ENCODE assay signal across 17 cellular contexts in the genomic region with DNA sequence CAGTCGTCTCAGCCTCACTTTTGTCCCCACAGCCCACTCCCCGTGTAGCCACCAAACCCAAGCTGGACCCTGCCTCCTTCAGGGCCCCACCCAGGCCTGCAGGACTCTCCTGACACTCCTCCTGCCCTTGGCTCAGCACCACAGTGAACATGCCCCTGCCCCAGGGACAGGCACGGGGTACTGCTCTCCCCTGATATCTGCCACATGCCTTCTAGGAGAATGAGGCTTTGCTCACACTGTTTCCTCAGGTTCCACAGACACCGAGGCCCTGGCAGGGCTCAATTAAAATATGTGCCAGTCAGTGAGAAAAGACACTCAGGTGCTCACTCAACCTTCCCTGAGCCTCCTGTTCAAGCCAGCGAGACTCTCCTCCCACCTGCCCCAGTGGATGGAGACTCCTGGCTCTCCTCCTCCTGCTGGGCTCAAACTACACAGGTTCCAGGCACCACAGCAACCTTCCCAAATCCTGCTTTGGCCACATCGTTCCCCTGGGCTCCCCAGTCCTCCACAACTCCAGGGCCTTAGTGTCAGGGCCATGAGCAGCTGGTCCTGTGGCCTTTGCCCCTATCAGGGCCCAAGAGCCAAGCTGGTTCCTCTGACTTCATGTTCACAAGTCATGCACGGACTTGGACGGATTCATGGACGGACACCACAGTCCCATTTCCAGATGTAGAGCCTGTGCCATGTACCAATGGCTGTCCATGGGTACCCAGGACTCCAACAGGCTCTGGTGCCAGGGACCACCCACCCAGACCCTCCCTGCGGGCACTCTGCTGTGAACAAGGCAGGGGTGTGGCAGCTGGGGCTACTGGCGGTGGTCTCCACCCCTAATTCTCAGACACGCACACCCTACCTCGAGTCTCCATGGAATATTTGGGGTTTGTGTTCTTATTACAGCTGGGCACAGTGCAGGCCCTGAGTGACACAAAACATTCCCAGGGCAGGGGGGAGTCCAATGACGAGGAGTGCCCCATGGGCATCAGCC. TPM values are rescaled to one million over a fixed set of nuclear protein-coding genes. Genes with fewer than 3 reads are reported as not detected.
A peak's percentile ranks its signal among the peaks of the same experiment; 100 is the strongest.
DNase-seq lines count a peak whose midpoint lies in the region; FAIRE-seq and TF ChIP-seq lines count a peak whose summit lies in the region.
"Had no signal": no experiment of that assay in that cellular context is flagged by ENCODE, and none has a peak within 500 bp of the region (broad histone marks: within the 10 kb centered on the region; RNA-seq: fewer than 3 reads in every experiment).

No MANE protein-coding gene starts in this region.

- no peak for TF ChIP-seq CTCF in dorsolateral prefrontal cortex (IDR thresholded peaks at IDR 0.05 in 54 of 56, conservative IDR thresholded peaks at IDR 0.05 in 2 of 56; ENCODE audit: low read depth in 1 of 56, partially characterized antibody in 56 of 56)

- no peaks in the 10 kb centered on the region for H3K27me3 ChIP-seq in dorsolateral prefrontal cortex
- H3K27me3 ChIP-seq: adrenal gland, gastroesophageal sphincter, MG63, neutrophil, right lobe of liver had no signal

- H3K27ac ChIP-seq in dorsolateral prefrontal cortex, result peak overlapping the region in 37 of 59 donors; percentile 2 to 83 (median 50)
- H3K27ac ChIP-seq: adrenal gland, gastroesophageal sphincter, right lobe of liver had no signal

- H3K4me3 ChIP-seq in dorsolateral prefrontal cortex, result no peak overlapping the region
- H3K4me3 ChIP-seq: adrenal gland, gastroesophageal sphincter, MG63, right lobe of liver had no signal

- DNase-seq in activated CD8-positive, alpha-beta memory T cell treated with anti-CD3 and anti-CD28 coated beads for 24 hours, result peak; percentile 47
- DNase-seq in activated CD8-positive, alpha-beta memory T cell treated with anti-CD3 and anti-CD28 coated beads, Interleukin-2, amount 50 U/mL, for 4 hours, result no peak
- DNase-seq in HTR-8/SVneo (ENCODE audit: insufficient read length, low spot score) (no peak), dorsolateral prefrontal cortex (peak in 1 of 10 donors; percentile 7), T-helper 1 cell (no peak), kidney tubule cell (ENCODE audit: low spot score) (no peak), GM12891 (ENCODE audit: insufficient read length, low spot score) (no peak)
- DNase-seq in stimulated activated CD8-positive, alpha-beta memory T cell treated with anti-CD3 and anti-CD28 coated beads, Interleukin-4, amount 100 ng/mL, for 48 hours, result peak; percentile 16
- DNase-seq: activated T-cell treated with anti-CD3 and anti-CD28 coated beads for 4 hours; MG63; NCI-H187 treated with DMSO at 0.1 percent for 48 hours; stimulated activated CD4-positive, alpha-beta T cell treated with anti-CD3 and anti-CD28 coated beads, Interleukin-1b, Interleukin-23, amount 100 ng/mL, for 48 hours had no signal

- FAIRE-seq in HTR-8/SVneo (lab: Jason Lieb, UNC), result peak; percentile 42
- FAIRE-seq in GM12891 (lab: Jason Lieb, UNC), result no peak
- FAIRE-seq: urothelium cell line had no signal

- TF ChIP-seq POLR2A in GM12891 (IDR thresholded peaks at IDR 0.05; ENCODE audit: low read depth, low read length), result no peak

- intact Hi-C loops in dorsolateral prefrontal cortex (cut with DNase I), result loop anchor here in 1 of 2 donors (5.0 kb wide), 1 partner anchor 34 kb away; a partner anchor contains a TSS

TF ChIP-seq in GM12891, 5 proteins besides CTCF, POLR2A, EP300 and RAD21:
- no peak for TF ChIP-seq POU2F2 (IDR thresholded peaks at IDR 0.05; ENCODE audit: low read depth, low read length)
- no peak for TF ChIP-seq TAF1 (IDR thresholded peaks at IDR 0.05; ENCODE audit: low read depth, low read length)
- TF ChIP-seq SPI1 (IDR thresholded peaks at IDR 0.05; ENCODE audit: low read depth, low read length), result no peak
- no peak for TF ChIP-seq POLR2AphosphoS5 (IDR thresholded peaks at IDR 0.05; ENCODE audit: low read depth, low read length)
- TF ChIP-seq PAX5 (IDR thresholded peaks at IDR 0.05; ENCODE audit: insufficient read depth, low read length, severe bottlenecking), result no peak

RNA-seq across cellular contexts. Expression of a gene that starts 36.6 kb away (rescaled TPM):
- 10 to 100 TPM; 26.3 to 38.7 (median 32.4) TPM for total RNA-seq in dorsolateral prefrontal cortex
- 7.6 TPM for polyA plus RNA-seq in GM12891 (2012; ENCODE audit: low read depth, missing spikeins)

RNA-seq across cellular contexts. Expression of a gene that starts 58.1 kb away (rescaled TPM):
- 10 to 100 TPM; 10.7 to 26.7 (median 16.0) TPM for total RNA-seq in dorsolateral prefrontal cortex
- 5.0 TPM for polyA plus RNA-seq in GM12891 (2012; ENCODE audit: low read depth, missing spikeins)

Comparison
In these comparisons a context has a peak if more than half of its experiments do, and no peak if none do; other contexts are left out.
1. DNase-seq: peak in activated CD8-positive, alpha-beta memory T cell treated with anti-CD3 and anti-CD28 coated beads for 24 hours (single experiment) and stimulated activated CD8-positive, alpha-beta memory T cell treated with anti-CD3 and anti-CD28 coated beads, Interleukin-4, amount 100 ng/mL, for 48 hours (single experiment); none in activated CD8-positive, alpha-beta memory T cell treated with anti-CD3 and anti-CD28 coated beads, Interleukin-2, amount 50 U/mL, for 4 hours (single experiment), HTR-8/SVneo (single experiment), T-helper 1 cell (0 of 5), kidney tubule cell (single experiment) and GM12891 (single experiment).